Comparison of ENCODE assay signal across 21 cellular contexts in genomic region chr3:69745503-69745902, GRCh38. TPM values are rescaled to one million over a fixed set of nuclear protein-coding genes. Genes with fewer than 3 reads are reported as not detected.
DNase-seq lines count a peak whose midpoint lies in the region; ATAC-seq and TF ChIP-seq lines count a peak whose summit lies in the region.
"Had no signal": no experiment of that assay in that cellular context is flagged by ENCODE, and none has a peak within 500 bp of the region (broad histone marks: within the 10 kb centered on the region; RNA-seq: fewer than 3 reads in every experiment).

No MANE protein-coding gene starts in this region.

- no peak overlapping the region for H3K4me3 ChIP-seq in breast epithelium
- no peak overlapping the region for H3K4me3 ChIP-seq in gastroesophageal sphincter
- peak overlapping the region in 2 of 3 donors; percentile 15 to 33 for H3K4me3 ChIP-seq in skeletal muscle tissue (ENCODE audit: low read length in 3 of 3)

- H3K9me3 Mint-ChIP-seq in MCF 10A (ENCODE audit: unreplicated experiment): no peaks in the 10 kb centered on the region

- TF ChIP-seq POLR2A in breast epithelium (IDR thresholded peaks at IDR 0.05): no peak
- TF ChIP-seq POLR2A in gastroesophageal sphincter (IDR thresholded peaks at IDR 0.05): no peak

- TF ChIP-seq CTCF in breast epithelium (IDR thresholded peaks at IDR 0.05) (no peak), MCF 10A (IDR thresholded peaks at IDR 0.05; ENCODE audit: unreplicated experiment) (no peak), gastroesophageal sphincter (IDR thresholded peaks at IDR 0.05) (no peak)

- H3K9ac ChIP-seq in skeletal muscle tissue (ENCODE audit: low read depth in 1 of 3, low read length in 3 of 3): no peak overlapping the region

- BruUV-seq in MCF 10A (replicated peaks; lab: Mats Ljungman, UMichigan): no TSS peak

- H3K27ac Mint-ChIP-seq in MCF 10A (ENCODE audit: low read depth, unreplicated experiment): no peak overlapping the region
- H3K27ac Mint-ChIP-seq: B cell; CD4-positive, alpha-beta memory T cell had no signal

- H3K36me3 Mint-ChIP-seq in MCF 10A (ENCODE audit: insufficient read depth, unreplicated experiment): no peaks in the 10 kb centered on the region
- H3K36me3 Mint-ChIP-seq: CD4-positive, alpha-beta memory T cell had no signal

- no peak overlapping the region for H3K4me3 Mint-ChIP-seq in MCF 10A (ENCODE audit: unreplicated experiment)
- H3K4me3 Mint-ChIP-seq: B cell; CD4-positive, alpha-beta memory T cell had no signal

- CTCF ChIA-PET in MCF 10A (lab: Yijun Ruan, JAX): interaction anchor here (0.8 kb wide), 1 partner anchor 53 kb away, joined by 3 read pairs; no protein-coding TSS in a partner anchor

- ATAC-seq in gastroesophageal sphincter (no peak), SK-N-SH treated with all-trans-retinoic acid at 6 μM for 48 hours (no peak)
- ATAC-seq: HCT116 had no signal

- no peaks in the 10 kb centered on the region for H3K27me3 Mint-ChIP-seq in MCF 10A (ENCODE audit: insufficient read depth, unreplicated experiment)

- H3K4me1 ChIP-seq in breast epithelium (no peaks in the 10 kb centered on the region), gastroesophageal sphincter (peaks cover 51 to 97% (median 69%) of the 10 kb centered on the region in 3 donors), skeletal muscle tissue (ENCODE audit: control insufficient read depth in 3 of 3, insufficient read depth in 3 of 3, low read length in 3 of 3) (peaks cover 57 to 83% (median 78%) of the 10 kb centered on the region in 3 donors)

- H3K27me3 ChIP-seq in breast epithelium (no peaks in the 10 kb centered on the region), gastroesophageal sphincter (no peaks in the 10 kb centered on the region), skeletal muscle tissue (ENCODE audit: control insufficient read depth in 3 of 3, insufficient read depth in 3 of 3, low read length in 3 of 3) (no peaks in the 10 kb centered on the region)

- POLR2A ChIA-PET in MCF 10A (lab: Yijun Ruan, JAX): no interaction called here

- intact Hi-C loops in breast epithelium (cut with DNase I; ENCODE audit: low total_unique reads): no loop called here
- intact Hi-C loops in MCF 10A (cut with micrococcal nuclease): no loop called here

- H3K4me1 Mint-ChIP-seq in MCF 10A (ENCODE audit: insufficient read depth, unreplicated experiment): peaks cover 4% of the 10 kb centered on the region

- H3K9me3 ChIP-seq in breast epithelium: no peaks in the 10 kb centered on the region
- H3K9me3 ChIP-seq in gastroesophageal sphincter: no peaks in the 10 kb centered on the region
- H3K9me3 ChIP-seq in skeletal muscle tissue (ENCODE audit: control insufficient read depth in 3 of 3, low read length in 3 of 3): no peaks in the 10 kb centered on the region

- H3K36me3 ChIP-seq in breast epithelium (no peaks in the 10 kb centered on the region), gastroesophageal sphincter (no peaks in the 10 kb centered on the region), skeletal muscle tissue (ENCODE audit: control insufficient read depth in 3 of 3, insufficient read depth in 3 of 3, low read length in 3 of 3) (no peaks in the 10 kb centered on the region)

- TF ChIP-seq EP300 in gastroesophageal sphincter (IDR thresholded peaks at IDR 0.05): no peak

- no peak for DNase-seq in breast epithelium (ENCODE audit: low spot score in 2 of 2)
- DNase-seq in MCF 10A (ENCODE audit: unreplicated experiment): no peak
- DNase-seq in caudate nucleus (lab: John Stamatoyannopoulos, UW): no peak
- DNase-seq in occipital lobe (lab: John Stamatoyannopoulos, UW): no peak
- DNase-seq in NCI-H1436 (lab: John Stamatoyannopoulos, UW): no peak
- DNase-seq: Calu3; CD4-positive, alpha-beta memory T cell; DMS53; MV-4-11; NCI-H1417; NCI-H1930; NCI-H526 treated with DMSO at 0.1 percent for 48 hours; NK-92 treated with Interleukin-12 subunit alpha and Interleukin-12 subunit beta, amount 100 ng/mL, for 24 hours had no signal

- 72 to 79% methylated on average over 2 of the region's 2 CpGs for WGBS in gastroesophageal sphincter (ENCODE audit: low coverage in 1 of 2), 2 donors

- peak overlapping the region; percentile 54 to 70 for H3K27ac ChIP-seq in breast epithelium
- H3K27ac ChIP-seq in gastroesophageal sphincter: peak overlapping the region; percentile 83 to 93 (median 90)
- H3K27ac ChIP-seq in skeletal muscle tissue (ENCODE audit: low read depth, low read length): peak overlapping the region; percentile 29
- no peak overlapping the region for H3K27ac ChIP-seq in caudate nucleus (ENCODE audit: low read depth, low read length)
- H3K27ac ChIP-seq: 22Rv1 had no signal

TF ChIP-seq in SK-N-SH treated with all-trans-retinoic acid at 6 μM for 48 hours, 23 proteins besides CTCF, POLR2A, EP300 and RAD21:
- TF ChIP-seq TOX (CRISPR knock-in tag; IDR thresholded peaks at IDR 0.05; ENCODE audit: borderline replicate concordance) (no peak), POU6F1 (CRISPR knock-in tag; IDR thresholded peaks at IDR 0.05; ENCODE audit: borderline replicate concordance, low read depth) (no peak), TSHZ2 (CRISPR knock-in tag; IDR thresholded peaks at IDR 0.05) (no peak), ZNF565 (CRISPR knock-in tag; conservative IDR thresholded peaks at IDR 0.05; ENCODE audit: low read depth) (no peak), OSR1 (CRISPR knock-in tag; IDR thresholded peaks at IDR 0.05) (no peak), BACH2 (CRISPR knock-in tag; IDR thresholded peaks at IDR 0.05; ENCODE audit: borderline replicate concordance) (no peak), CSDC2 (CRISPR knock-in tag; IDR thresholded peaks at IDR 0.05) (no peak), CSRNP3 (CRISPR knock-in tag; IDR thresholded peaks at IDR 0.05) (no peak), ZFP3 (CRISPR knock-in tag; IDR thresholded peaks at IDR 0.05) (no peak), ARNTL (CRISPR knock-in tag; IDR thresholded peaks at IDR 0.05; ENCODE audit: borderline replicate concordance, low read depth) (no peak), TCF4 (CRISPR knock-in tag; IDR thresholded peaks at IDR 0.05; ENCODE audit: borderline replicate concordance) (no peak)
TF ChIP-seq in SK-N-SH treated with all-trans-retinoic acid at 6 μM for 48 hours: peak in this region for 0.

RNA-seq across cellular contexts. Expression of gene MITF, which starts 6.2 kb away (rescaled TPM):
- total RNA-seq in breast epithelium (10 to 100 TPM; 23.3 to 45.8 (median 25.6) TPM), MCF 10A (2022) (7.4 and 16.1 TPM in 2 replicates), gastroesophageal sphincter (10 to 100 TPM; 44.8 to 86.8 (median 77.9) TPM), skeletal muscle tissue (11.0 TPM), occipital lobe (2.7 TPM)
- total RNA-seq: B cell, HT-29, OCI-LY7 had no signal

Comparison
In these comparisons a context has a peak if more than half of its experiments do, and no peak if none do; other contexts are left out.
1. H3K4me3 ChIP-seq: peak in skeletal muscle tissue (2 of 3); none in breast epithelium (0 of 3) and gastroesophageal sphincter (0 of 2).